Comparison of ENCODE assay signal across 25 cellular contexts in genomic region chr2:175399326-175399725, GRCh38.
"Had no signal": no experiment of that assay in that cellular context is flagged by ENCODE, and none has a peak within 500 bp of the region (broad histone marks: within the 10 kb centered on the region; RNA-seq: fewer than 3 reads in every experiment).

No MANE protein-coding gene starts in this region.

- H3K36me3 ChIP-seq: left ventricle myocardium inferior, neural progenitor cell, neutrophil, right atrium auricular region, suprapubic skin, thoracic aorta, tibial artery, uterus had no signal

- H3K9me3 Mint-ChIP-seq: mesothelial cell of epicardium; natural killer cell; nephron progenitor cell; neural progenitor cell; stimulated activated effector memory CD8-positive, alpha-beta T cell treated with anti-CD3 and anti-CD28 coated beads, Interleukin-12 subunit alpha, Interleukin-12 subunit beta, amount 100 ng/mL, for 72 hours; stimulated activated naive CD8-positive, alpha-beta T cell treated with anti-CD3 and anti-CD28 coated beads, Interleukin-15, Interleukin-2, amounts not matched to agents 100 ng/mL and 50 ng/mL, for 24 hours had no signal

- H3K27ac Mint-ChIP-seq: mesothelial cell of epicardium; natural killer cell; nephron progenitor cell; neural progenitor cell; stimulated activated effector memory CD8-positive, alpha-beta T cell treated with anti-CD3 and anti-CD28 coated beads, Interleukin-12 subunit alpha, Interleukin-12 subunit beta, amount 100 ng/mL, for 72 hours; stimulated activated naive CD8-positive, alpha-beta T cell treated with anti-CD3 and anti-CD28 coated beads, Interleukin-15, Interleukin-2, amounts not matched to agents 100 ng/mL and 50 ng/mL, for 24 hours had no signal

- H3K9ac ChIP-seq: neural progenitor cell had no signal

- ATAC-seq: natural killer cell; sciatic nerve; stimulated activated effector memory CD8-positive, alpha-beta T cell treated with anti-CD3 and anti-CD28 coated beads, Interleukin-12 subunit alpha, Interleukin-12 subunit beta, amount 100 ng/mL, for 72 hours had no signal

- H3K36me3 Mint-ChIP-seq: mesothelial cell of epicardium; naive B cell; natural killer cell; neural progenitor cell; stimulated activated effector memory CD8-positive, alpha-beta T cell treated with anti-CD3 and anti-CD28 coated beads, Interleukin-12 subunit alpha, Interleukin-12 subunit beta, amount 100 ng/mL, for 72 hours had no signal

- H3K4me2 ChIP-seq: neural progenitor cell had no signal

- H3K4me3 ChIP-seq: left ventricle myocardium inferior, lung, neural progenitor cell, right atrium auricular region, skin epidermis, suprapubic skin, thoracic aorta, tibial artery, uterus had no signal

- H3K4me3 Mint-ChIP-seq: mesothelial cell of epicardium; naive B cell; natural killer cell; nephron progenitor cell; neural progenitor cell; stimulated activated effector memory CD8-positive, alpha-beta T cell treated with anti-CD3 and anti-CD28 coated beads, Interleukin-12 subunit alpha, Interleukin-12 subunit beta, amount 100 ng/mL, for 72 hours; stimulated activated naive CD8-positive, alpha-beta T cell treated with anti-CD3 and anti-CD28 coated beads, Interleukin-15, Interleukin-2, amounts not matched to agents 100 ng/mL and 50 ng/mL, for 24 hours had no signal

- H2AFZ ChIP-seq: neural progenitor cell had no signal

- DNase-seq: islet precursor cell; left ventricle myocardium inferior; mesendoderm; naive B cell; natural killer cell; nephron progenitor cell; occipital lobe; stimulated activated CD4-positive, alpha-beta T cell treated with anti-CD3 and anti-CD28 coated beads, Interleukin-12 subunit alpha, Interleukin-12 subunit beta, amount 100 ng/mL, for 4 hours; stimulated activated CD4-positive, alpha-beta T cell treated with anti-CD3 and anti-CD28 coated beads, Interleukin-15, amount 100 ng/mL, for 24 hours; stimulated activated CD4-positive, alpha-beta T cell treated with anti-CD3 and anti-CD28 coated beads, Interleukin-4, amount 100 ng/mL, for 24 hours; stimulated activated naive CD4-positive, alpha-beta T cell; tibial artery; trophoblast cell; uterus had no signal

- H3K4me1 Mint-ChIP-seq: mesothelial cell of epicardium; naive B cell; natural killer cell; nephron progenitor cell; neural progenitor cell; stimulated activated effector memory CD8-positive, alpha-beta T cell treated with anti-CD3 and anti-CD28 coated beads, Interleukin-12 subunit alpha, Interleukin-12 subunit beta, amount 100 ng/mL, for 72 hours had no signal

- H3K27me3 ChIP-seq: neural progenitor cell, neutrophil, right atrium auricular region, suprapubic skin, uterus had no signal

- H3K4me1 ChIP-seq: left ventricle myocardium inferior, neural progenitor cell, right atrium auricular region, suprapubic skin, tibial artery, uterus had no signal

- H3K27ac ChIP-seq: left ventricle myocardium inferior, neural progenitor cell, neutrophil, right atrium auricular region, skin epidermis, suprapubic skin, thoracic aorta, tibial artery, uterus had no signal

- H3K9me3 ChIP-seq: left ventricle myocardium inferior, neutrophil, right atrium auricular region, suprapubic skin, thoracic aorta, tibial artery, uterus had no signal
